Comparison of ENCODE assay signal across 34 cellular contexts in genomic region chr3:140699516-140700231, GRCh38. TPM values are rescaled to one million over a fixed set of nuclear protein-coding genes. Genes with fewer than 3 reads are reported as not detected.
"Had no signal": no experiment of that assay in that cellular context is flagged by ENCODE, and none has a peak within 500 bp of the region (broad histone marks: within the 10 kb centered on the region; RNA-seq: fewer than 3 reads in every experiment).

No MANE protein-coding gene starts in this region.

- H3K36me3 ChIP-seq: brain microvascular endothelial cell, gastrocnemius medialis, heart left ventricle, WERI-Rb-1 had no signal

- H3K4me1 ChIP-seq: foreskin keratinocyte, gastrocnemius medialis, heart left ventricle had no signal

- H3K27me3 ChIP-seq: brain microvascular endothelial cell, foreskin keratinocyte, gastrocnemius medialis, heart left ventricle had no signal

- H3K9me3 ChIP-seq: gastrocnemius medialis, heart left ventricle had no signal

- H3K4me3 ChIP-seq: coronary artery, dorsolateral prefrontal cortex, gastrocnemius medialis, heart left ventricle had no signal

- ATAC-seq: activated CD4-positive, alpha-beta T cell treated with anti-CD3 and anti-CD28 coated beads for 36 hours; activated T-helper 17 cell treated with anti-CD3 and anti-CD28 coated beads, Interleukin-2, amount 50 U/mL, for 72 hours; esophagus mucosa; foreskin keratinocyte; gastrocnemius medialis; heart left ventricle; T-cell had no signal

- FAIRE-seq: astrocyte, bronchial epithelial cell had no signal

- H3K27ac ChIP-seq: brain microvascular endothelial cell, coronary artery, dorsolateral prefrontal cortex, foreskin keratinocyte, gastrocnemius medialis, heart left ventricle, WERI-Rb-1 had no signal

- DNase-seq: activated B cell treated with CpG ODN at 0.5 μM for 24 hours; activated CD4-positive, alpha-beta memory T cell treated with anti-CD3 and anti-CD28 coated beads for 36 hours; activated CD4-positive, alpha-beta T cell treated with anti-CD3 and anti-CD28 coated beads for 36 hours; activated CD4-positive, alpha-beta T cell treated with anti-CD3 and anti-CD28 coated beads, Interleukin-2, amount 10 ng/mL, durations not matched to agents 24 days and 14 days; activated CD4-positive, CD25-positive, alpha-beta regulatory T cell treated with anti-CD3 and anti-CD28 coated beads, Interleukin-2, amount 50 U/mL, for 72 hours; activated CD8-positive, alpha-beta memory T cell treated with anti-CD3 and anti-CD28 coated beads, Interleukin-2, amount 50 U/mL, for 48 hours; activated effector memory CD4-positive, alpha-beta T cell treated with Interleukin-2 at 50 U/mL for 16 hours; activated gamma-delta T cell treated with Interleukin-2 at 50 U/mL for 16 hours; activated naive CD4-positive, alpha-beta T cell treated with anti-CD3 and anti-CD28 coated beads, Interleukin-2, amount 50 U/mL, for 16 hours; activated naive CD4-positive, alpha-beta T cell treated with Interleukin-2 at 50 U/mL for 16 hours; activated T-cell treated with anti-CD3 and anti-CD28 coated beads for 4 hours; activated T-cell treated with anti-CD3 and anti-CD28 coated beads, Interleukin-2, amount 50 U/mL, for 24 hours; amniotic stem cell; anterior cingulate cortex; brain microvascular endothelial cell; dorsolateral prefrontal cortex; effector memory CD4-positive, alpha-beta T cell; endodermal cell; foreskin keratinocyte; gastrocnemius medialis; glutamatergic neuron; heart left ventricle; T-cell; T-helper 9 cell; WERI-Rb-1 had no signal

RNA-seq across cellular contexts. Expression of gene TRIM42, which starts 21.8 kb away (rescaled TPM):
- total RNA-seq: activated B cell treated with CpG ODN at 0.5 μM for 24 hours; activated CD4-positive, alpha-beta memory T cell treated with anti-CD3 and anti-CD28 coated beads for 36 hours; activated CD4-positive, alpha-beta T cell treated with anti-CD3 and anti-CD28 coated beads for 36 hours; activated CD4-positive, alpha-beta T cell treated with anti-CD3 and anti-CD28 coated beads, Interleukin-2, amount 10 ng/mL, durations not matched to agents 24 days and 14 days; activated T-helper 17 cell treated with anti-CD3 and anti-CD28 coated beads, Interleukin-2, amount 50 U/mL, for 72 hours; astrocyte; bronchial epithelial cell; cardiac septum; cerebellum; dorsolateral prefrontal cortex; endodermal cell; epithelial cell of proximal tubule; esophagus mucosa; foreskin keratinocyte; gastrocnemius medialis; heart left ventricle; T-cell; T-helper 2 cell treated with Interferon-gamma antibody and Interleukin-4, amounts not matched to agents 100 ng/mL and 5 ng/mL, for 36 hours had no signal
- polyA plus RNA-seq: foreskin keratinocyte, heart left ventricle had no signal
